Comparison of ENCODE assay signal across 20 cellular contexts in the genomic region with DNA sequence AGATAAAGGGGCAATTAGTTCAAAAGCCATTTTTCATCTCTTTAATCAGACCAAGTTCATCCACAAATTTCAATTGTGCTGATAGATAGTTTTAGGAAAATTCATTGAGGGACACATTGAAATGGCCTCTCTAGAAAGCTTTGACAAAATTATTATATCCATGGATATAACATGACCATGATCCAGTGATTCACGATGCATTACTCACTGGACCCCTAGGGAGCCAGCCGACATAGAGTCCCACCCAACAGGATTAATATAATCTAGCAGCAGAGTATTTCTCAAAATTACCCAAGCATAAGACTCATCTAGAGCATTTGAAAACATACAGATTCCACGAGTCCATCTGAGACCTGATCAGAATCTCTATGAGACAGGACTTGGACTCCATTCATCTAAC.
"Had no signal": no experiment of that assay in that cellular context is flagged by ENCODE, and none has a peak within 500 bp of the region (broad histone marks: within the 10 kb centered on the region; RNA-seq: fewer than 3 reads in every experiment).

No MANE protein-coding gene starts in this region.

- H3K27ac Mint-ChIP-seq: activated CD4-positive, alpha-beta T cell treated with anti-CD3 and anti-CD28 coated beads, Interleukin-2, amount 10 ng/mL, durations not matched to agents 24 days and 14 days; activated CD8-positive, alpha-beta T cell treated with anti-CD3 and anti-CD28 coated beads for 36 hours; activated naive CD4-positive, alpha-beta T cell treated with anti-CD3 and anti-CD28 coated beads, Interleukin-2, amount 10 ng/mL, durations not matched to agents 7 days and 5 days; activated T-cell treated with anti-CD3 and anti-CD28 coated beads, Interleukin-2, amount 50 U/mL, for 24 hours; effector memory CD8-positive, alpha-beta T cell; stimulated activated naive CD8-positive, alpha-beta T cell treated with anti-CD3 and anti-CD28 coated beads, Interleukin-15, amount 100 ng/mL, for 72 hours; type B pancreatic cell had no signal

- DNase-seq: activated CD4-positive, alpha-beta T cell treated with anti-CD3 and anti-CD28 coated beads, Interleukin-2, amount 10 ng/mL, durations not matched to agents 24 days and 14 days; activated CD4-positive, CD25-positive, alpha-beta regulatory T cell; activated CD8-positive, alpha-beta T cell treated with anti-CD3 and anti-CD28 coated beads for 36 hours; activated naive CD4-positive, alpha-beta T cell treated with anti-CD3 and anti-CD28 coated beads, Interleukin-2, amount 10 ng/mL, durations not matched to agents 7 days and 5 days; activated T-cell treated with anti-CD3 and anti-CD28 coated beads, Interleukin-2, amount 50 U/mL, for 24 hours; aorta; dermis blood vessel endothelial cell; effector memory CD8-positive, alpha-beta T cell; esophagus squamous epithelium; head of caudate nucleus; left lung; stimulated activated CD4-positive, alpha-beta T cell treated with anti-CD3 and anti-CD28 coated beads, Interleukin-15, amount 100 ng/mL, for 24 hours; stimulated activated CD4-positive, alpha-beta T cell treated with anti-CD3 and anti-CD28 coated beads, Interleukin-2, amount 100 ng/mL, for 48 hours; stimulated activated naive CD8-positive, alpha-beta T cell treated with anti-CD3 and anti-CD28 coated beads, Interleukin-15, amount 100 ng/mL, for 72 hours; T-helper 1 cell; T-helper 9 cell; testis had no signal

- ATAC-seq: activated CD8-positive, alpha-beta T cell treated with anti-CD3 and anti-CD28 coated beads for 36 hours; effector memory CD8-positive, alpha-beta T cell; left lung; stimulated activated naive CD8-positive, alpha-beta T cell treated with anti-CD3 and anti-CD28 coated beads, Interleukin-15, amount 100 ng/mL, for 72 hours had no signal

- H3K9me3 Mint-ChIP-seq: activated CD4-positive, alpha-beta T cell treated with anti-CD3 and anti-CD28 coated beads, Interleukin-2, amount 10 ng/mL, durations not matched to agents 24 days and 14 days; activated CD8-positive, alpha-beta T cell treated with anti-CD3 and anti-CD28 coated beads for 36 hours; activated naive CD4-positive, alpha-beta T cell treated with anti-CD3 and anti-CD28 coated beads, Interleukin-2, amount 10 ng/mL, durations not matched to agents 7 days and 5 days; activated T-cell treated with anti-CD3 and anti-CD28 coated beads, Interleukin-2, amount 50 U/mL, for 24 hours; effector memory CD8-positive, alpha-beta T cell; stimulated activated naive CD8-positive, alpha-beta T cell treated with anti-CD3 and anti-CD28 coated beads, Interleukin-15, amount 100 ng/mL, for 72 hours; type B pancreatic cell had no signal

- H3K36me3 ChIP-seq: cardiac muscle cell, esophagus squamous epithelium, left lung had no signal

- H3K36me3 Mint-ChIP-seq: activated naive CD4-positive, alpha-beta T cell treated with anti-CD3 and anti-CD28 coated beads, Interleukin-2, amount 10 ng/mL, durations not matched to agents 7 days and 5 days; type B pancreatic cell had no signal

- H3K27ac ChIP-seq: cardiac muscle cell, esophagus squamous epithelium, left lung, skin epidermis, testis had no signal

- H3K4me1 ChIP-seq: esophagus squamous epithelium, left lung, testis had no signal

- H3K4me3 ChIP-seq: cardiac muscle cell, esophagus squamous epithelium, left lung, skin epidermis, testis had no signal

- H3K27me3 ChIP-seq: cardiac muscle cell, esophagus squamous epithelium, left lung, testis had no signal

- H3K9me3 ChIP-seq: esophagus squamous epithelium, left lung, testis had no signal
